1 cellular context compared by ENCODE assay signal in the genomic region with DNA sequence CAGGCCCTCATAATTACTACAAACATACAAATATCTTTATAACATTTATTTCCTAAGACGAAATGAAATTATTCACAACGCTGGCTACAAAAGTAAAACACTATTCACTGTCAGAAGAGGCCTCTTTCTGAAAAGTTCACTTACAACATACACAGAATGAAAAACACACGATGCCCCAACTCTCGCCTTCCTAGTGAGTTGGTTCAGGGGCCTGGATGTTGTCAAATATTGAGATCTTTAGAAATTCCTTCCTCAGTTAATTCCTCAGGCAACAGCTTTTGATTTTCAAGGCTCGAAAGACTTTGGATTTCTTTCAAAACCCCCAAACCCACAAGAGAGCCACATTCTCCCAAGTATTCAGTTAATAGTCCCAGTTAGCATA.
TF ChIP-seq lines count a peak whose summit lies in the region.

No MANE protein-coding gene starts in this region.

TF ChIP-seq in HCT116, 20 proteins besides CTCF, POLR2A, EP300 and RAD21 (continued from another document):
- no peak for TF ChIP-seq SRF (IDR thresholded peaks at IDR 0.05; ENCODE audit: low read depth)
- TF ChIP-seq SIN3A (IDR thresholded peaks at IDR 0.05; ENCODE audit: low read depth) = no peak
- TF ChIP-seq YY1 (IDR thresholded peaks at IDR 0.05; ENCODE audit: extremely low read depth, insufficient replicate concordance, low read depth, low read length) = no peak
- no peak for TF ChIP-seq MAX (IDR thresholded peaks at IDR 0.05)
- TF ChIP-seq ZFX (IDR thresholded peaks at IDR 0.05) = no peak
- no peak for TF ChIP-seq SP1 (IDR thresholded peaks at IDR 0.05; ENCODE audit: low read depth)
